In the genomic region with DNA sequence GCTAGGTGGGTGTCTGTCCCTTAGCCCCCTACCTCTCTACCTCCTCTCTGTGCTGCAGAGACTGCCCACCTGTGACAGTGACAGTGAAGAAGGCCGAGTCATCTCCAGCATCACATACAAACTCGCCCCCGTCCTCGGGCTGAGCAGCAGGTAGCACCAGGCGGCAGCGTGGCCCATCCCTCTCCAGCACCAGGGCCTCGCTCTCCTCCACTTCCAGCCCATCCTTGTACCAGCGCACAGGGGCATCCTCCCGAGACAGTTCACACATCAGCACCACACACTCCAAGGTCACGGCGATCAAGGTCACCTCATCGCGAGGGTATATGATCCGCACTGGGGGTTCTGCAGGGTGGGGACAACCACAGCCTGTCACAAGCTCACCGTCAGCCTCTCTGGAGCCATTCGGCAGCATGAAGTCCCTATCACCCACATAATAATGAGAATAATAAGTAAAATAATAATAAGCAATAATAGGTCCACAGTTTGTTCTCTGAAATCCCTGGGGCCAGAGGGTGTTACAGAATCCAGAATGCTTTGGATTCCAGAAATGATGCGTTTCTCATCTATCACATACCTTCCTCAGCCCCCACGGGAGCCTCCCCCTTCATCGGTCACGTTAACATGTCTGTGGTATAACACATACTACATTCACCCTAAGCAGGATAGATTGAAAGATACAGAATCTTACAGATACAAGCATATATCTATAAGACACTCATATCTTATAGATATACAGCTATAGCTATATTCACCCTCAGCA, we compare ENCODE assay signal across 1 cellular context.
TF ChIP-seq lines count a peak whose summit lies in the region.

No MANE protein-coding gene starts in this region.

TF ChIP-seq in GM23338, 12 proteins besides CTCF, POLR2A, EP300 and RAD21 (continued from another document):
- TF ChIP-seq, protein P1, sequence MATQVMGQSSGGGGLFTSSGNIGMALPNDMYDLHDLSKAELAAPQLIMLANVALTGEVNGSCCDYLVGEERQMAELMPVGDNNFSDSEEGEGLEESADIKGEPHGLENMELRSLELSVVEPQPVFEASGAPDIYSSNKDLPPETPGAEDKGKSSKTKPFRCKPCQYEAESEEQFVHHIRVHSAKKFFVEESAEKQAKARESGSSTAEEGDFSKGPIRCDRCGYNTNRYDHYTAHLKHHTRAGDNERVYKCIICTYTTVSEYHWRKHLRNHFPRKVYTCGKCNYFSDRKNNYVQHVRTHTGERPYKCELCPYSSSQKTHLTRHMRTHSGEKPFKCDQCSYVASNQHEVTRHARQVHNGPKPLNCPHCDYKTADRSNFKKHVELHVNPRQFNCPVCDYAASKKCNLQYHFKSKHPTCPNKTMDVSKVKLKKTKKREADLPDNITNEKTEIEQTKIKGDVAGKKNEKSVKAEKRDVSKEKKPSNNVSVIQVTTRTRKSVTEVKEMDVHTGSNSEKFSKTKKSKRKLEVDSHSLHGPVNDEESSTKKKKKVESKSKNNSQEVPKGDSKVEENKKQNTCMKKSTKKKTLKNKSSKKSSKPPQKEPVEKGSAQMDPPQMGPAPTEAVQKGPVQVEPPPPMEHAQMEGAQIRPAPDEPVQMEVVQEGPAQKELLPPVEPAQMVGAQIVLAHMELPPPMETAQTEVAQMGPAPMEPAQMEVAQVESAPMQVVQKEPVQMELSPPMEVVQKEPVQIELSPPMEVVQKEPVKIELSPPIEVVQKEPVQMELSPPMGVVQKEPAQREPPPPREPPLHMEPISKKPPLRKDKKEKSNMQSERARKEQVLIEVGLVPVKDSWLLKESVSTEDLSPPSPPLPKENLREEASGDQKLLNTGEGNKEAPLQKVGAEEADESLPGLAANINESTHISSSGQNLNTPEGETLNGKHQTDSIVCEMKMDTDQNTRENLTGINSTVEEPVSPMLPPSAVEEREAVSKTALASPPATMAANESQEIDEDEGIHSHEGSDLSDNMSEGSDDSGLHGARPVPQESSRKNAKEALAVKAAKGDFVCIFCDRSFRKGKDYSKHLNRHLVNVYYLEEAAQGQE (IDR thresholded peaks at IDR 0.05; ENCODE audit: unreplicated experiment), result no peak
- TF ChIP-seq ZNF114 (CRISPR knock-in tag; IDR thresholded peaks at IDR 0.05) (no peak), POLR2AphosphoS5 (IDR thresholded peaks at IDR 0.05; ENCODE audit: low read depth) (no peak), EZH2phosphoT487 (IDR thresholded peaks at IDR 0.05; ENCODE audit: unreplicated experiment) (no peak), JUNB (IDR thresholded peaks at IDR 0.05; ENCODE audit: unreplicated experiment) (no peak)
- TF ChIP-seq, protein P2, sequence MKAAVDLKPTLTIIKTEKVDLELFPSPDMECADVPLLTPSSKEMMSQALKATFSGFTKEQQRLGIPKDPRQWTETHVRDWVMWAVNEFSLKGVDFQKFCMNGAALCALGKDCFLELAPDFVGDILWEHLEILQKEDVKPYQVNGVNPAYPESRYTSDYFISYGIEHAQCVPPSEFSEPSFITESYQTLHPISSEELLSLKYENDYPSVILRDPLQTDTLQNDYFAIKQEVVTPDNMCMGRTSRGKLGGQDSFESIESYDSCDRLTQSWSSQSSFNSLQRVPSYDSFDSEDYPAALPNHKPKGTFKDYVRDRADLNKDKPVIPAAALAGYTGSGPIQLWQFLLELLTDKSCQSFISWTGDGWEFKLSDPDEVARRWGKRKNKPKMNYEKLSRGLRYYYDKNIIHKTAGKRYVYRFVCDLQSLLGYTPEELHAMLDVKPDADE (IDR thresholded peaks at IDR 0.05), result no peak
TF ChIP-seq in GM23338: peak in this region for 0.
